In genomic region chr5:115351356-115352195, GRCh38 we compare ENCODE assay signal across 14 cellular contexts. TPM values are rescaled to one million over a fixed set of nuclear protein-coding genes. Genes with fewer than 3 reads are reported as not detected.
DNase-seq lines count a peak whose midpoint lies in the region; ATAC-seq and TF ChIP-seq lines count a peak whose summit lies in the region.
"Had no signal": no experiment of that assay in that cellular context is flagged by ENCODE, and none has a peak within 500 bp of the region (broad histone marks: within the 10 kb centered on the region; RNA-seq: fewer than 3 reads in every experiment).

No MANE protein-coding gene starts in this region.

- no peaks in the 10 kb centered on the region for H3K27me3 ChIP-seq in colonic mucosa

- H3K4me1 ChIP-seq in colonic mucosa, result peaks cover 5% of the 10 kb centered on the region

- no peak overlapping the region for H3K27ac ChIP-seq in colonic mucosa

- no peak for TF ChIP-seq CTCF in colonic mucosa (IDR thresholded peaks at IDR 0.05)

- intact Hi-C loops in colonic mucosa (cut with DNase I), result no loop called here

- DNase-seq in Caki2 (ENCODE audit: low read depth) (peak; percentile 40), amniotic stem cell (lab: John Stamatoyannopoulos, UW) (peak; percentile 13), iris pigment epithelial cell (ENCODE audit: low read depth) (peak; percentile 79), colonic mucosa (no peak), 8988T (no peak)
- DNase-seq: activated naive CD8-positive, alpha-beta T cell treated with anti-CD3 and anti-CD28 coated beads for 36 hours; CD4-positive, CD25-positive, alpha-beta regulatory T cell; endodermal cell; islet precursor cell; natural killer cell; NCI-H1417 treated with DMSO at 0.1 percent for 48 hours had no signal

- in situ Hi-C loops in Caki2 (cut with HindIII; ENCODE audit: low pct_unique_long_range_greater_than_20kb, low sequenced_read_pairs), result no loop called here

- H3K36me3 ChIP-seq in colonic mucosa, result no peaks in the 10 kb centered on the region

- no peaks in the 10 kb centered on the region for H3K9me3 ChIP-seq in colonic mucosa

- peak; percentile 48 for ATAC-seq in HG02798 (IDR thresholded peaks at IDR 0.05; ENCODE audit: poor library complexity, unreplicated experiment)
- no peak for ATAC-seq in HG03342 (IDR thresholded peaks at IDR 0.05; ENCODE audit: unreplicated experiment)
- ATAC-seq in GM18861 (IDR thresholded peaks at IDR 0.05; ENCODE audit: unreplicated experiment), result no peak
- ATAC-seq: natural killer cell had no signal

- H3K9ac ChIP-seq in colonic mucosa (ENCODE audit: low read depth in 2 of 2, low read length in 2 of 2), result no peak overlapping the region

- no peak overlapping the region for H3K4me3 ChIP-seq in colonic mucosa

RNA-seq across cellular contexts. Expression of gene CCDC112, which starts 55.1 kb away (rescaled TPM):
- total RNA-seq in Caki2 (2014; rRNA removed; shearing (Covaris generic); ENCODE audit: low replicate concordance), result 5.0 and 6.4 TPM in 2 replicates
- total RNA-seq in colonic mucosa, result 10 to 100 TPM in 1 of 2 donors, 1 to 10 TPM in 1; 7.6 to 10.5 TPM

Comparison
In these comparisons a context has a peak if more than half of its experiments do, and no peak if none do; other contexts are left out.
1. DNase-seq: peak in Caki2 (single experiment), amniotic stem cell (single experiment) and iris pigment epithelial cell (single experiment); none in colonic mucosa (single experiment) and 8988T (single experiment).